Comparison of ENCODE assay signal across 10 cellular contexts in the genomic region with DNA sequence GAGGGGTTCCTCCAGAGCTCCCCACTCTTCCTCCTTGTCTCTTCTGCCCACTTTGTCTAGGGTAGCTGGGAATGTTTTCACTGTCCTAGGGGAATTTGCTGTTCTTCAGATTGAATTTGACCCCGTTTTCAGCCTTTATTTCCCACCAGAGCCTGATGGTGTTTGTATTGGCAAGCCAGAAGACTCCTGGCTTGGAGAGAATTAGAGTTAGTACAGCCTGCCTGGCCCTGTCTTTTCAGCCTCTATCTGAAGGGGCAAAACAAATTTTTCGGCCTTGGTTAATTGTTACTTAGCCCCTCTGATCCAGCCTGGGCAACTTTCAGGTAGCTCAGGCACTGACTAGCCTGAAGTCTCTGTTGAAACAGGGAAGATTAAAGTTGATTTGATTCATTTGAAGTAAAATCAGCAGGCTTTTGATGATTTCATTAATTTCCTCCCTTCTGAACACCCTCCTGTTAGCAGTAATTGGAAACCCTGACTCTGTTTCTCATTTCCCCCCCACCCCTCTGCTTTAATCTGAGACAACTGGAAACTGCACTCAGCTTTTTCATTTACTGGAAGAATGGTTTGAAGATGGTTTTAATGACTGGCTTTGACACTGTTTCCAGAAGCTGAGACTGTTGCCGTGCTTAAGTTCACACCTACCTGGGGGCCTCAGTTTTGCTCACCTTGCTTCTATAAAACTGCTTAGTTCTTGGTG.
A peak's percentile ranks its signal among the peaks of the same experiment; 100 is the strongest.
DNase-seq lines count a peak whose midpoint lies in the region; ATAC-seq and TF ChIP-seq lines count a peak whose summit lies in the region.
"Had no signal": no experiment of that assay in that cellular context is flagged by ENCODE, and none has a peak within 500 bp of the region (broad histone marks: within the 10 kb centered on the region; RNA-seq: fewer than 3 reads in every experiment).

No MANE protein-coding gene starts in this region.

- BruUV-seq in A673 (replicated peaks; lab: Mats Ljungman, UMichigan): no TSS peak

- no peaks in the 10 kb centered on the region for H3K9me3 Mint-ChIP-seq in activated T-helper 17 cell treated with anti-CD3 and anti-CD28 coated beads, Interleukin-2, amount 50 U/mL, for 72 hours
- H3K9me3 Mint-ChIP-seq in stimulated activated memory B cell treated with anti-CD40 and anti-IgM and Interleukin-4, amounts not matched to agents 10 μg/mL and 1 μg/mL and 100 μg/mL, for 72 hours: no peaks in the 10 kb centered on the region
- H3K9me3 Mint-ChIP-seq: mesothelial cell of epicardium had no signal

- peak; percentile 43 for ATAC-seq in activated T-helper 17 cell treated with anti-CD3 and anti-CD28 coated beads, Interleukin-2, amount 50 U/mL, for 72 hours (replicated peaks)
- ATAC-seq in stimulated activated memory B cell treated with anti-CD40 and anti-IgM and Interleukin-4, amounts not matched to agents 10 μg/mL and 1 μg/mL and 100 μg/mL, for 72 hours: no peak
- no peak for ATAC-seq in HG03135 (IDR thresholded peaks at IDR 0.05; ENCODE audit: unreplicated experiment)

- H3K36me3 Mint-ChIP-seq in activated T-helper 17 cell treated with anti-CD3 and anti-CD28 coated beads, Interleukin-2, amount 50 U/mL, for 72 hours (ENCODE audit: low read depth): peaks cover 77% of the 10 kb centered on the region
- H3K36me3 Mint-ChIP-seq in stimulated activated memory B cell treated with anti-CD40 and anti-IgM and Interleukin-4, amounts not matched to agents 10 μg/mL and 1 μg/mL and 100 μg/mL, for 72 hours: peaks cover 23% of the 10 kb centered on the region

- no peaks in the 10 kb centered on the region for H3K9me3 ChIP-seq in KOPT-K1 (ENCODE audit: insufficient read depth, low read length, poor library complexity, severe bottlenecking)
- no peaks in the 10 kb centered on the region for H3K9me3 ChIP-seq in right atrium auricular region
- H3K9me3 ChIP-seq in A673 (ENCODE audit: low read depth, low read length, poor library complexity, severe bottlenecking): no peaks in the 10 kb centered on the region
- H3K9me3 ChIP-seq: MG63 had no signal

- peak overlapping the region; percentile 84 for H3K4me3 Mint-ChIP-seq in activated T-helper 17 cell treated with anti-CD3 and anti-CD28 coated beads, Interleukin-2, amount 50 U/mL, for 72 hours
- H3K4me3 Mint-ChIP-seq in stimulated activated memory B cell treated with anti-CD40 and anti-IgM and Interleukin-4, amounts not matched to agents 10 μg/mL and 1 μg/mL and 100 μg/mL, for 72 hours: peak overlapping the region; percentile 25
- H3K4me3 Mint-ChIP-seq: mesothelial cell of epicardium had no signal

- peaks cover 68% of the 10 kb centered on the region for H3K4me1 Mint-ChIP-seq in activated T-helper 17 cell treated with anti-CD3 and anti-CD28 coated beads, Interleukin-2, amount 50 U/mL, for 72 hours
- H3K4me1 Mint-ChIP-seq in stimulated activated memory B cell treated with anti-CD40 and anti-IgM and Interleukin-4, amounts not matched to agents 10 μg/mL and 1 μg/mL and 100 μg/mL, for 72 hours: peaks cover 74% of the 10 kb centered on the region

- TF ChIP-seq CTCF in right atrium auricular region (IDR thresholded peaks at IDR 0.05) (no peak), A673 (conservative IDR thresholded peaks at IDR 0.05; ENCODE audit: low read depth, low read length) (no peak)

- H3K27me3 ChIP-seq in right atrium auricular region (no peaks in the 10 kb centered on the region), A673 (replicated peaks; ENCODE audit: insufficient read depth, low read depth, low read length, poor library complexity) (no peaks in the 10 kb centered on the region)
- H3K27me3 ChIP-seq: MG63 had no signal

- peak overlapping the region; percentile 98 for H3K27ac Mint-ChIP-seq in activated T-helper 17 cell treated with anti-CD3 and anti-CD28 coated beads, Interleukin-2, amount 50 U/mL, for 72 hours
- H3K27ac Mint-ChIP-seq in stimulated activated memory B cell treated with anti-CD40 and anti-IgM and Interleukin-4, amounts not matched to agents 10 μg/mL and 1 μg/mL and 100 μg/mL, for 72 hours: peak overlapping the region; percentile 94
- H3K27ac Mint-ChIP-seq: mesothelial cell of epicardium had no signal

- DNase-seq in right atrium auricular region (ENCODE audit: low spot score) (no peak), A673 (ENCODE audit: low spot score) (no peak), anterior cingulate cortex (lab: John Stamatoyannopoulos, UW) (no peak)
- DNase-seq: DMS 273 treated with DMSO at 0.1 percent for 48 hours, MG63 had no signal

- POLR2A ChIA-PET in A673 (lab: Charles Lee; ENCODE audit: low non-redundant PET): no interaction called here

- CTCF ChIA-PET in A673 (lab: Charles Lee): interaction anchor here (0.5 kb wide), 1 partner anchor 64 kb away, joined by 3 read pairs; no protein-coding TSS in a partner anchor

- no peaks in the 10 kb centered on the region for H3K27me3 Mint-ChIP-seq in activated T-helper 17 cell treated with anti-CD3 and anti-CD28 coated beads, Interleukin-2, amount 50 U/mL, for 72 hours
- no peaks in the 10 kb centered on the region for H3K27me3 Mint-ChIP-seq in stimulated activated memory B cell treated with anti-CD40 and anti-IgM and Interleukin-4, amounts not matched to agents 10 μg/mL and 1 μg/mL and 100 μg/mL, for 72 hours

- H3K4me3 ChIP-seq in right atrium auricular region: no peak overlapping the region
- no peak overlapping the region for H3K4me3 ChIP-seq in A673 (ENCODE audit: low read depth, low read length, poor library complexity, severe bottlenecking)
- H3K4me3 ChIP-seq: MG63 had no signal

- H3K36me3 ChIP-seq in KOPT-K1 (ENCODE audit: insufficient read depth, low read length): 0 out of 2 replicates have a peak, but pooled peaks cover 5% of the 10 kb centered on the region
- no peaks in the 10 kb centered on the region for H3K36me3 ChIP-seq in right atrium auricular region
- H3K36me3 ChIP-seq in A673 (ENCODE audit: insufficient read depth, low read length, poor library complexity, severe bottlenecking): no peaks in the 10 kb centered on the region
- H3K36me3 ChIP-seq: MG63 had no signal

- peaks cover 0 to 63% of the 10 kb centered on the region in 2 donors for H3K4me1 ChIP-seq in right atrium auricular region
- peaks cover 10% of the 10 kb centered on the region for H3K4me1 ChIP-seq in A673 (ENCODE audit: insufficient read depth, low read length, poor library complexity, severe bottlenecking)

- H3K27ac ChIP-seq in KOPT-K1 (ENCODE audit: low read depth, low read length, poor library complexity, severe bottlenecking) (peak overlapping the region; percentile 5), right atrium auricular region (peak overlapping the region; percentile 56 to 61), A673 (ENCODE audit: low read depth, low read length, poor library complexity, severe bottlenecking) (no peak overlapping the region)

- intact Hi-C loops in A673 (cut with micrococcal nuclease; ENCODE audit: unreplicated experiment): no loop called here
